25 cellular contexts compared by ENCODE assay signal in the genomic region with DNA sequence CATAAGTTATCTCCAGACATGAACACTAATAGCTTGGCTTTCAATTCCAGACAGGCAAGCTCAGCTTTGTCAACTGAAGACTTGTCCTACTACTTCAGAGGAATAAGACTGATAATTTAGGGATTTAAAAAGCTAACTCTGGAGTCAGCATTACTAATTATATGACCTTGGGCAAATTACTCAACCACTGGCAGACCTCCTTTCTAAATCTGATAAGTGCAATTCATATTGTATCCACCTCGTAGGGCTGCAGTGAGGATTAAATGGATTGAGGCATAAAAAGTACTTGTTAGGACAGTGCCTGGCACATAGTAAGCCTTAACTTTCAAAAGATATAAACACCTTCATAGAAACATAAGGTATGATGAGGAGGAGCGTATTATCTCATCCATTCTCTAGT.
A peak's percentile ranks its signal among the peaks of the same experiment; 100 is the strongest.
DNase-seq lines count a peak whose midpoint lies in the region; ATAC-seq and TF ChIP-seq lines count a peak whose summit lies in the region.
"Had no signal": no experiment of that assay in that cellular context is flagged by ENCODE, and none has a peak within 500 bp of the region (broad histone marks: within the 10 kb centered on the region; RNA-seq: fewer than 3 reads in every experiment).

No MANE protein-coding gene starts in this region.

- no peaks in the 10 kb centered on the region for H3K9me3 Mint-ChIP-seq in endothelial cell (ENCODE audit: unreplicated experiment)
- H3K9me3 Mint-ChIP-seq: CD4-positive, alpha-beta T cell had no signal

- H3K14ac ChIP-seq in neuronal stem cell (ENCODE audit: low read length) = no peak overlapping the region

- H3K79me1 ChIP-seq in neuronal stem cell (ENCODE audit: low read depth, low read length) = no peaks in the 10 kb centered on the region

- H2BK120ac ChIP-seq in neuronal stem cell (ENCODE audit: low read depth, low read length) = no peak overlapping the region

- H3K4me3 Mint-ChIP-seq in T-helper 17 cell (no peak overlapping the region), endothelial cell (ENCODE audit: unreplicated experiment) (peak overlapping the region; percentile 56)
- H3K4me3 Mint-ChIP-seq: CD4-positive, alpha-beta T cell; H9; HFFc6 had no signal

- no peak overlapping the region for H3K23ac ChIP-seq in neuronal stem cell (ENCODE audit: low read depth, low read length, poor library complexity)

- H3K27ac ChIP-seq in thoracic aorta (peak overlapping the region; percentile 84 to 93), neuronal stem cell (replicated peaks; ENCODE audit: low read length) (no peak overlapping the region)
- H3K27ac ChIP-seq: BLaER1, HL-60, RWPE1 had no signal

- TF ChIP-seq CTCF in endothelial cell (IDR thresholded peaks at IDR 0.05; ENCODE audit: unreplicated experiment) (no peak), thoracic aorta (IDR thresholded peaks at IDR 0.05) (no peak)

- WGBS in neuronal stem cell (ENCODE audit: extremely low coverage in 2 of 2, insufficient read length in 2 of 2, insufficient replicate concordance in 1 of 2), 2 donors = no CpG with 5 or more reads among the region's 2 CpGs

- H3K4me2 ChIP-seq in neuronal stem cell (ENCODE audit: insufficient read depth, low read length, poor library complexity, severe bottlenecking) = no peak overlapping the region
- H3K4me2 ChIP-seq: BLaER1 had no signal

- no peak overlapping the region for H4K8ac ChIP-seq in neuronal stem cell (ENCODE audit: low read depth, low read length)

- H3K36me3 Mint-ChIP-seq in T-helper 17 cell (ENCODE audit: low read depth) = peaks cover 7% of the 10 kb centered on the region
- peaks cover 59% of the 10 kb centered on the region for H3K36me3 Mint-ChIP-seq in endothelial cell (ENCODE audit: low read depth, unreplicated experiment)

- peaks cover 13 to 29% of the 10 kb centered on the region in 2 donors for H3K4me1 ChIP-seq in thoracic aorta (ENCODE audit: control insufficient read depth in 1 of 2, low read depth in 2 of 2)
- peaks cover 10 to 21% of the 10 kb centered on the region in 2 donors for H3K4me1 ChIP-seq in neuronal stem cell (ENCODE audit: control insufficient read depth in 2 of 2, insufficient read depth in 1 of 2, low read depth in 1 of 2, low read length in 2 of 2)
- H3K4me1 ChIP-seq: BLaER1, Caco-2 had no signal

- no peak overlapping the region for H2BK5ac ChIP-seq in neuronal stem cell (ENCODE audit: low read length)

- peak overlapping the region; percentile 47 for H3K27ac Mint-ChIP-seq in T-helper 17 cell
- peak overlapping the region; percentile 88 for H3K27ac Mint-ChIP-seq in endothelial cell (ENCODE audit: unreplicated experiment)
- H3K27ac Mint-ChIP-seq: CD4-positive, alpha-beta T cell; HFFc6 had no signal

- no peak overlapping the region for H2AFZ ChIP-seq in neuronal stem cell (ENCODE audit: low read length)

- H3K27me3 Mint-ChIP-seq in T-helper 17 cell (no peaks in the 10 kb centered on the region), endothelial cell (ENCODE audit: unreplicated experiment) (peaks cover 9% of the 10 kb centered on the region)
- H3K27me3 Mint-ChIP-seq: CD4-positive, alpha-beta T cell had no signal

- H3K4me3 ChIP-seq in thoracic aorta = no peak overlapping the region
- H3K4me3 ChIP-seq in neuronal stem cell (ENCODE audit: low read length in 2 of 2) = no peak overlapping the region
- H3K4me3 ChIP-seq: BLaER1, K562 had no signal

- peaks cover 6% of the 10 kb centered on the region for H3K4me1 Mint-ChIP-seq in T-helper 17 cell
- H3K4me1 Mint-ChIP-seq in endothelial cell (ENCODE audit: unreplicated experiment) = peaks cover 42% of the 10 kb centered on the region

- H3K27me3 ChIP-seq in thoracic aorta (replicated peaks; ENCODE audit: insufficient read depth) = no peaks in the 10 kb centered on the region
- no peaks in the 10 kb centered on the region for H3K27me3 ChIP-seq in neuronal stem cell (ENCODE audit: control insufficient read depth in 3 of 3, insufficient read depth in 3 of 3, low read depth in 1 of 3, low read length in 3 of 3)
- H3K27me3 ChIP-seq: BLaER1 had no signal

- no peaks in the 10 kb centered on the region for H3K9me3 ChIP-seq in T-helper 17 cell (ENCODE audit: control insufficient read depth, low read length, poor library complexity, severe bottlenecking)
- H3K9me3 ChIP-seq in thoracic aorta = no peaks in the 10 kb centered on the region
- H3K9me3 ChIP-seq in neuronal stem cell (replicated peaks in 1 of 2; ENCODE audit: control insufficient read depth in 2 of 2, insufficient read depth in 1 of 2, low read depth in 1 of 2, low read length in 2 of 2) = no peaks in the 10 kb centered on the region
- H3K9me3 ChIP-seq: BLaER1 had no signal

- H2BK15ac ChIP-seq in neuronal stem cell (ENCODE audit: low read length) = no peak overlapping the region

- no peak overlapping the region for H2AK5ac ChIP-seq in neuronal stem cell (ENCODE audit: low read depth, low read length)

- H3K9ac ChIP-seq in neuronal stem cell (ENCODE audit: low read depth, low read length, poor library complexity) = no peak overlapping the region
- H3K9ac ChIP-seq: BLaER1 had no signal

- no peak overlapping the region for H4K91ac ChIP-seq in neuronal stem cell (ENCODE audit: low read depth, low read length, poor library complexity)

- ATAC-seq in T-helper 17 cell = no peak
- no peak for ATAC-seq in thoracic aorta (ENCODE audit: insufficient number of reproducible peaks, low FRiP score, low read depth)
- no peak for ATAC-seq in GM19324 (IDR thresholded peaks at IDR 0.05; ENCODE audit: low FRiP score, unreplicated experiment)
- ATAC-seq: HepG2, K562 had no signal

- DNase-seq in M059J (ENCODE audit: low read depth) (peak; percentile 58), T-helper 17 cell (no peak), endothelial cell (ENCODE audit: low spot score) (no peak), thoracic aorta (ENCODE audit: low spot score) (no peak), Kasumi-1 (lab: John Stamatoyannopoulos, UW) (no peak), neuronal stem cell (ENCODE audit: low spot score) (no peak)
- DNase-seq: ACHN; Caco-2; CD4-positive, alpha-beta T cell; DMS 273 treated with DMSO at 0.1 percent for 48 hours; DMS79 treated with DMSO at 0.1 percent for 48 hours; H9; HFFc6; NCI-H1092 treated with DMSO at 0.1 percent for 48 hours; NCI-H1436 treated with DMSO at 0.1 percent for 48 hours; NCI-H1930; NCI-H2227 treated with DMSO at 0.1 percent for 48 hours; NCI-H510A treated with DMSO at 0.1 percent for 48 hours; NCI-H748 treated with DMSO at 0.1 percent for 48 hours had no signal

- no peak overlapping the region for H3K4ac ChIP-seq in neuronal stem cell (ENCODE audit: low read length)

- H3K18ac ChIP-seq in neuronal stem cell (ENCODE audit: low read length) = no peak overlapping the region

- H2BK12ac ChIP-seq in neuronal stem cell (ENCODE audit: low read length) = no peak overlapping the region

- no peaks in the 10 kb centered on the region for H3K36me3 ChIP-seq in thoracic aorta
- H3K36me3 ChIP-seq in neuronal stem cell (replicated peaks in 1 of 2; ENCODE audit: control insufficient read depth in 2 of 2, insufficient read depth in 2 of 2, low read length in 2 of 2) = peaks cover 0 to 4% of the 10 kb centered on the region in 2 donors
- H3K36me3 ChIP-seq: BLaER1 had no signal
